Comparison of ENCODE assay signal across 9 cellular contexts in genomic region chr20:460707-461106, GRCh38. TPM values are rescaled to one million over a fixed set of nuclear protein-coding genes. Genes with fewer than 3 reads are reported as not detected.
DNase-seq lines count a peak whose midpoint lies in the region; ATAC-seq and TF ChIP-seq lines count a peak whose summit lies in the region.
"Had no signal": no experiment of that assay in that cellular context is flagged by ENCODE, and none has a peak within 500 bp of the region (broad histone marks: within the 10 kb centered on the region; RNA-seq: fewer than 3 reads in every experiment).

No MANE protein-coding gene starts in this region.

- H3K4me3 Mint-ChIP-seq in osteocyte (ENCODE audit: unreplicated experiment) = peak overlapping the region; percentile 85

- ATAC-seq in esophagus mucosa = no peak

- H3K9me3 Mint-ChIP-seq in osteocyte (ENCODE audit: unreplicated experiment) = no peaks in the 10 kb centered on the region

- no peaks in the 10 kb centered on the region for H3K36me3 Mint-ChIP-seq in osteocyte (ENCODE audit: unreplicated experiment)

- H3K4me1 Mint-ChIP-seq in osteocyte (ENCODE audit: unreplicated experiment) = peaks cover 37% of the 10 kb centered on the region

- in situ Hi-C loops in ACHN (cut with HindIII; ENCODE audit: low pct_ligation_motif_present, low pct_unique_long_range_greater_than_20kb, low sequenced_read_pairs) = no loop called here

- H3K27me3 Mint-ChIP-seq in osteocyte (ENCODE audit: unreplicated experiment) = no peaks in the 10 kb centered on the region

- DNase-seq in EH (ENCODE audit: low read depth) (peak; percentile 36), NCI-H69 (lab: John Stamatoyannopoulos, UW) (peak; percentile 62), coronary artery (ENCODE audit: low spot score) (no peak), osteocyte (ENCODE audit: extremely low spot score, unreplicated experiment) (no peak), NCI-H1092 treated with DMSO at 0.1 percent for 48 hours (lab: John Stamatoyannopoulos, UW) (no peak), UCSD-AML1 (lab: John Stamatoyannopoulos, UW; ENCODE audit: unreplicated experiment) (no peak), ACHN (no peak)
- DNase-seq: islet precursor cell had no signal

- H3K27ac ChIP-seq in coronary artery = no peak overlapping the region

- H3K27ac Mint-ChIP-seq in osteocyte (ENCODE audit: unreplicated experiment) = peak overlapping the region; percentile 92

- H3K4me3 ChIP-seq in coronary artery = peak overlapping the region; percentile 98

- TF ChIP-seq CTCF in coronary artery (IDR thresholded peaks at IDR 0.05) (no peak), osteocyte (IDR thresholded peaks at IDR 0.05) (no peak)

RNA-seq across cellular contexts. Expression of gene TBC1D20, which starts 1.6 kb away (rescaled TPM):
- total RNA-seq in osteocyte = 52.8 and 54.1 TPM in 2 replicates
- 18.8 TPM for total RNA-seq in esophagus mucosa

RNA-seq across cellular contexts. Expression of gene RBCK1, which starts 52.6 kb away (rescaled TPM):
- total RNA-seq in osteocyte = 103 and 119 TPM in 2 replicates
- 55.2 TPM for total RNA-seq in esophagus mucosa

Comparison
In these comparisons a context has a peak if more than half of its experiments do, and no peak if none do; other contexts are left out.
1. DNase-seq: peak in EH (single experiment) and NCI-H69 (single experiment); none in coronary artery (single experiment), osteocyte (single experiment), NCI-H1092 treated with DMSO at 0.1 percent for 48 hours (single experiment), UCSD-AML1 (single experiment) and ACHN (single experiment).